ENCODE assay signal across 31 cellular contexts in the genomic region with DNA sequence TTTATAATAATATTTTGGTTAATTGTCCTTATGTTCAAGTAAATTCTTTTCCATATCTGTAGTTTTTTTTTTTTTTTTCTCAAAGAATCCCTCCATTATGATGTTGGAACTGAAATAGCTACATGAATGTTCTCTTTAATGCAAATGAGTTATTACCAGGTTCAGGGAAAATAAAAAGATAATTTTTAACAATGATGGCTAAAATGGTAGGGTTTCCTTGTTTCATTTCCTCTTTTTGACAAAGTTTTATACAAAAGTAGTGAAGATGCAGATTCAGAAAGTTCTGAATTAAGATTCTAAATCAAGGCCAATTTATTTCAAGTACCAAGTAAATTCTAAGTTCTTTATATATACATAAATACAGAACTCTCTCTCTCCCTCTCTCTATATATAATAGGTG.
DNase-seq lines count a peak whose midpoint lies in the region; ATAC-seq and TF ChIP-seq lines count a peak whose summit lies in the region.
"Had no signal": no experiment of that assay in that cellular context is flagged by ENCODE, and none has a peak within 500 bp of the region (broad histone marks: within the 10 kb centered on the region; RNA-seq: fewer than 3 reads in every experiment).

No MANE protein-coding gene starts in this region.

- DNase-seq in NK-92 treated with Interleukin-12 subunit alpha and Interleukin-12 subunit beta, amount 100 ng/mL, for 24 hours (lab: John Stamatoyannopoulos, UW): no peak
- DNase-seq in stimulated activated CD4-positive, alpha-beta T cell treated with anti-CD3 and anti-CD28 coated beads, Interleukin-15, amount 100 ng/mL, for 24 hours: no peak
- no peak for DNase-seq in immature natural killer cell
- DNase-seq in hepatic stellate cell (ENCODE audit: low spot score): no peak
- DNase-seq: activated CD4-positive, alpha-beta T cell treated with anti-CD3 and anti-CD28 coated beads, Interleukin-2, amount 10 ng/mL, durations not matched to agents 7 days and 5 days; activated T-cell treated with anti-CD3 and anti-CD28 coated beads, Interleukin-2, amount 50 U/mL, for 4 hours; BE2C; CD8-positive, alpha-beta memory T cell; cerebellar nuclear complex; DMS 273 treated with DMSO at 0.1 percent for 48 hours; dorsolateral prefrontal cortex; H9; hippocampal formation; Kasumi-1; left lung; mesendoderm; NCI-H1048; NCI-H1694 treated with DMSO at 0.1 percent for 48 hours; NCI-H526 treated with DMSO at 0.1 percent for 48 hours; SIG-M5; stimulated activated CD4-positive, alpha-beta T cell treated with anti-CD3 and anti-CD28 coated beads, Interleukin-2, amount 100 ng/mL, for 24 hours; stomach; T1000; thyroid gland had no signal

- H3K9me3 Mint-ChIP-seq in immature natural killer cell: peaks cover 6 to 34% (median 14%) of the 10 kb centered on the region in 6 donors
- H3K9me3 Mint-ChIP-seq: H9, neural progenitor cell had no signal

- H3K27me3 Mint-ChIP-seq in immature natural killer cell (ENCODE audit: low read depth in 3 of 3): peaks cover 0 to 2% (median 0%) of the 10 kb centered on the region in 3 donors
- H3K27me3 Mint-ChIP-seq: activated CD4-positive, alpha-beta T cell treated with anti-CD3 and anti-CD28 coated beads, Interleukin-2, amount 10 ng/mL, durations not matched to agents 7 days and 5 days; brain; CD8-positive, alpha-beta memory T cell had no signal

- H3K4me3 Mint-ChIP-seq in immature natural killer cell: no peak overlapping the region
- H3K4me3 Mint-ChIP-seq: activated CD4-positive, alpha-beta T cell treated with anti-CD3 and anti-CD28 coated beads, Interleukin-2, amount 10 ng/mL, durations not matched to agents 7 days and 5 days; activated T-cell treated with anti-CD3 and anti-CD28 coated beads, Interleukin-2, amount 50 U/mL, for 4 hours; brain; CD8-positive, alpha-beta memory T cell; H9; neural progenitor cell had no signal

- H3K27ac Mint-ChIP-seq in immature natural killer cell: no peak overlapping the region
- H3K27ac Mint-ChIP-seq: activated CD4-positive, alpha-beta T cell treated with anti-CD3 and anti-CD28 coated beads, Interleukin-2, amount 10 ng/mL, durations not matched to agents 7 days and 5 days; brain; CD8-positive, alpha-beta memory T cell; H9; neural progenitor cell had no signal

- no peaks in the 10 kb centered on the region for H3K36me3 Mint-ChIP-seq in immature natural killer cell
- H3K36me3 Mint-ChIP-seq: brain; CD8-positive, alpha-beta memory T cell; neural progenitor cell had no signal

- no peak for TF ChIP-seq POLR2A in GM18505 (IDR thresholded peaks at IDR 0.05; ENCODE audit: borderline replicate concordance, extremely low read depth, insufficient read depth, insufficient read length)

- ATAC-seq in GM18505 (IDR thresholded peaks at IDR 0.05; ENCODE audit: unreplicated experiment): peak; percentile 53
- ATAC-seq in GM19452 (IDR thresholded peaks at IDR 0.05; ENCODE audit: unreplicated experiment): peak; percentile 62
- ATAC-seq in HG02973 (IDR thresholded peaks at IDR 0.05; ENCODE audit: unreplicated experiment): peak; percentile 47
- ATAC-seq in HG03460 (IDR thresholded peaks at IDR 0.05; ENCODE audit: unreplicated experiment): peak; percentile 54
- ATAC-seq: activated T-cell treated with anti-CD3 and anti-CD28 coated beads, Interleukin-2, amount 50 U/mL, for 4 hours; gastroesophageal sphincter; left lung had no signal

- H3K4me1 Mint-ChIP-seq in immature natural killer cell: no peaks in the 10 kb centered on the region
- H3K4me1 Mint-ChIP-seq: activated CD4-positive, alpha-beta T cell treated with anti-CD3 and anti-CD28 coated beads, Interleukin-2, amount 10 ng/mL, durations not matched to agents 7 days and 5 days; brain; CD8-positive, alpha-beta memory T cell; H9 had no signal
